8 cellular contexts compared by ENCODE assay signal in the genomic region with DNA sequence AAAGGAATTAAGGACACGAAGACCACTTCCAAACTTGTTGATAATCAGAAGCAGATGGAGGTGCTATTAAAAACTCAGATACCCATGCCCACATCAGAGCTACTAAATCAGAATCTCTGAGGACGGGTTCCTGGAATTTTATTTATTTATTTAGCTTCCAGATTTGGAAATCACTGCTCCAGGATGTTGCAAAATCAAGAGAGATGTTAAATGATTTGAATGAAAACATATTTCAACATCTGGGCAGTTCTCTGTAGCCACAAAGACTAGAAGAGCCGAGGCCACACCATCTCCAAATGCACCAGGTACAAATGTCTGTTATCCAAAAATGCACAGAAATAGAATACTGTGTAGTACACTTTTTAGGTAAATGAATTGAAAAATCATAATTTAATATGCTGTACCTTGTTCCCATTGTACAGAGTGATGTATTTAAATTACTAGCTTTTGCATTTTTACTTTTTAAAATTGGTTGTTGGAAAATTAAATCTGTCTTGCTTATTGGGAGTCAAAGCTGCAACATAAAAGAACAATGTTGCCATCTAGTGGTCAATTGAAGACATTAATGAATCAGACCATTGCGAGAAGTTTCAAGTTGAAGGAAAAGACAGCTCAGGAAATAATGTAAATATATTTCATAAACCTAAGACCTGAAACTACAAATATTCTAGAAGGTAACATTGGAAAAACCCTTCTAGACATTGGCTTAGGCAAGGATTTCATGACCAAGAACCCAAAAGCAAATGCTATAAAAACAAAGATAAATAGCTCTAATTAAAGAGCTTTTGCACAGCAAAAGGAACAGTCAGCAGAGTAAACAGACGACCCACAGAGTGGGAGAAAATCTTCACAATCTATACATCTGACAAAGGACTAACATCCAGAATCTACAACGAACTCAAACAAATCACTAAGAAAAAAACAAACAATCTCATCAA.
DNase-seq lines count a peak whose midpoint lies in the region; ATAC-seq and TF ChIP-seq lines count a peak whose summit lies in the region.

No MANE protein-coding gene starts in this region.

- ATAC-seq in activated T-cell treated with anti-CD3 and anti-CD28 coated beads, Interleukin-2, amount 50 U/mL, for 72 hours (replicated peaks in 1 of 2), result no peak
- ATAC-seq in HG03175 (IDR thresholded peaks at IDR 0.05; ENCODE audit: unreplicated experiment) (peak; percentile 72), GM21717 (IDR thresholded peaks at IDR 0.05; ENCODE audit: unreplicated experiment) (no peak)

- no peak for DNase-seq in activated T-cell treated with anti-CD3 and anti-CD28 coated beads, Interleukin-2, amount 50 U/mL, for 72 hours
- no peak for DNase-seq in activated T-cell treated with anti-CD3 and anti-CD28 coated beads, Interleukin-2, amount 50 U/mL, for 48 hours
- peak; percentile 46 for DNase-seq in RPMI7951 (ENCODE audit: low read depth)
- peak; percentile 86 for DNase-seq in fibroblast of gingiva (ENCODE audit: low read depth)
- DNase-seq in osteocyte (ENCODE audit: extremely low spot score, unreplicated experiment), result no peak
- no peak for DNase-seq in NK-92 (lab: John Stamatoyannopoulos, UW; ENCODE audit: unreplicated experiment)

- peak overlapping the region; percentile 19 for H3K27ac Mint-ChIP-seq in activated T-cell treated with anti-CD3 and anti-CD28 coated beads, Interleukin-2, amount 50 U/mL, for 72 hours
- peak overlapping the region; percentile 82 for H3K27ac Mint-ChIP-seq in osteocyte (ENCODE audit: unreplicated experiment)

- peaks cover 22% of the 10 kb centered on the region for H3K27me3 Mint-ChIP-seq in activated T-cell treated with anti-CD3 and anti-CD28 coated beads, Interleukin-2, amount 50 U/mL, for 72 hours (ENCODE audit: low read depth)
- no peaks in the 10 kb centered on the region for H3K27me3 Mint-ChIP-seq in osteocyte (ENCODE audit: unreplicated experiment)

- peak; percentile 69 for TF ChIP-seq CTCF in osteocyte (IDR thresholded peaks at IDR 0.05)

- H3K4me1 Mint-ChIP-seq in activated T-cell treated with anti-CD3 and anti-CD28 coated beads, Interleukin-2, amount 50 U/mL, for 72 hours (ENCODE audit: low read depth), result no peaks in the 10 kb centered on the region
- H3K4me1 Mint-ChIP-seq in osteocyte (ENCODE audit: unreplicated experiment), result peaks cover 37% of the 10 kb centered on the region

- no peak overlapping the region for H3K4me3 Mint-ChIP-seq in activated T-cell treated with anti-CD3 and anti-CD28 coated beads, Interleukin-2, amount 50 U/mL, for 72 hours
- H3K4me3 Mint-ChIP-seq in osteocyte (ENCODE audit: unreplicated experiment), result no peak overlapping the region

- H3K9me3 Mint-ChIP-seq in activated T-cell treated with anti-CD3 and anti-CD28 coated beads, Interleukin-2, amount 50 U/mL, for 72 hours, result no peaks in the 10 kb centered on the region
- no peaks in the 10 kb centered on the region for H3K9me3 Mint-ChIP-seq in osteocyte (ENCODE audit: unreplicated experiment)

- no peaks in the 10 kb centered on the region for H3K36me3 Mint-ChIP-seq in activated T-cell treated with anti-CD3 and anti-CD28 coated beads, Interleukin-2, amount 50 U/mL, for 72 hours (ENCODE audit: insufficient read depth in 2 of 2)
- H3K36me3 Mint-ChIP-seq in osteocyte (ENCODE audit: unreplicated experiment), result no peaks in the 10 kb centered on the region

Comparison
In these comparisons a context has a peak if more than half of its experiments do, and no peak if none do; other contexts are left out.
1. DNase-seq: peak in RPMI7951 (single experiment) and fibroblast of gingiva (single experiment); none in activated T-cell treated with anti-CD3 and anti-CD28 coated beads, Interleukin-2, amount 50 U/mL, for 72 hours (0 of 2), activated T-cell treated with anti-CD3 and anti-CD28 coated beads, Interleukin-2, amount 50 U/mL, for 48 hours (0 of 2), osteocyte (single experiment) and NK-92 (single experiment).